Comparison of ENCODE assay signal across 18 cellular contexts in genomic region chr4:119048446-119048845, GRCh38.
"Had no signal": no experiment of that assay in that cellular context is flagged by ENCODE, and none has a peak within 500 bp of the region (broad histone marks: within the 10 kb centered on the region; RNA-seq: fewer than 3 reads in every experiment).

No MANE protein-coding gene starts in this region.

- H3K4me1 ChIP-seq: vagina had no signal

- H3K9me3 Mint-ChIP-seq: activated naive CD4-positive, alpha-beta T cell treated with anti-CD3 and anti-CD28 coated beads, Interleukin-2, amount 50 U/mL, for 24 hours; central memory CD8-positive, alpha-beta T cell; memory B cell; neural crest cell; stimulated activated naive B cell treated with anti-CD40 and anti-IgM and Interleukin-4, amounts not matched to agents 10 μg/mL and 1 μg/mL and 100 μg/mL, for 72 hours; T-cell had no signal

- ATAC-seq: stimulated activated naive B cell treated with anti-CD40 and anti-IgM and Interleukin-4, amounts not matched to agents 10 μg/mL and 1 μg/mL and 100 μg/mL, for 72 hours; T-cell had no signal

- H3K4me3 Mint-ChIP-seq: activated naive CD4-positive, alpha-beta T cell treated with anti-CD3 and anti-CD28 coated beads, Interleukin-2, amount 50 U/mL, for 24 hours; central memory CD8-positive, alpha-beta T cell; memory B cell; neural crest cell; stimulated activated naive B cell treated with anti-CD40 and anti-IgM and Interleukin-4, amounts not matched to agents 10 μg/mL and 1 μg/mL and 100 μg/mL, for 72 hours; T-cell had no signal

- H3K4me3 ChIP-seq: transverse colon, vagina had no signal

- H3K9me3 ChIP-seq: transverse colon, vagina had no signal

- H3K27me3 ChIP-seq: brain microvascular endothelial cell, transverse colon, vagina had no signal

- H3K4me1 Mint-ChIP-seq: activated naive CD4-positive, alpha-beta T cell treated with anti-CD3 and anti-CD28 coated beads, Interleukin-2, amount 50 U/mL, for 24 hours; central memory CD8-positive, alpha-beta T cell; memory B cell; stimulated activated naive B cell treated with anti-CD40 and anti-IgM and Interleukin-4, amounts not matched to agents 10 μg/mL and 1 μg/mL and 100 μg/mL, for 72 hours; T-cell had no signal

- H3K27ac Mint-ChIP-seq: activated naive CD4-positive, alpha-beta T cell treated with anti-CD3 and anti-CD28 coated beads, Interleukin-2, amount 50 U/mL, for 24 hours; memory B cell; stimulated activated naive B cell treated with anti-CD40 and anti-IgM and Interleukin-4, amounts not matched to agents 10 μg/mL and 1 μg/mL and 100 μg/mL, for 72 hours; T-cell had no signal

- H3K36me3 ChIP-seq: brain microvascular endothelial cell, transverse colon, vagina had no signal

- H3K36me3 Mint-ChIP-seq: activated naive CD4-positive, alpha-beta T cell treated with anti-CD3 and anti-CD28 coated beads, Interleukin-2, amount 50 U/mL, for 24 hours; memory B cell; stimulated activated naive B cell treated with anti-CD40 and anti-IgM and Interleukin-4, amounts not matched to agents 10 μg/mL and 1 μg/mL and 100 μg/mL, for 72 hours; T-cell had no signal

- DNase-seq: activated CD4-positive, alpha-beta T cell treated with anti-CD3 and anti-CD28 coated beads for 1 hour; activated gamma-delta T cell treated with Interleukin-2 at 50 U/mL for 16 hours; activated T-cell treated with anti-CD3 and anti-CD28 coated beads, Interleukin-2, amount 50 U/mL, for 1 hour; aorta; brain microvascular endothelial cell; effector memory CD4-positive, alpha-beta T cell; kidney glomerular epithelial cell; occipital lobe; stimulated activated CD4-positive, alpha-beta T cell treated with anti-CD3 and anti-CD28 coated beads, Interleukin-2, amount 100 ng/mL, for 48 hours; stimulated activated CD8-positive, alpha-beta memory T cell treated with anti-CD3 and anti-CD28 coated beads, Interleukin-4, amount 100 ng/mL, for 48 hours; stimulated activated naive B cell treated with anti-CD40 and anti-IgM and Interleukin-4, amounts not matched to agents 10 μg/mL and 1 μg/mL and 100 μg/mL, for 72 hours; T-cell; transverse colon had no signal

- H3K27ac ChIP-seq: brain microvascular endothelial cell, transverse colon, vagina had no signal
